Comparison of ENCODE assay signal across 8 cellular contexts in the genomic region with DNA sequence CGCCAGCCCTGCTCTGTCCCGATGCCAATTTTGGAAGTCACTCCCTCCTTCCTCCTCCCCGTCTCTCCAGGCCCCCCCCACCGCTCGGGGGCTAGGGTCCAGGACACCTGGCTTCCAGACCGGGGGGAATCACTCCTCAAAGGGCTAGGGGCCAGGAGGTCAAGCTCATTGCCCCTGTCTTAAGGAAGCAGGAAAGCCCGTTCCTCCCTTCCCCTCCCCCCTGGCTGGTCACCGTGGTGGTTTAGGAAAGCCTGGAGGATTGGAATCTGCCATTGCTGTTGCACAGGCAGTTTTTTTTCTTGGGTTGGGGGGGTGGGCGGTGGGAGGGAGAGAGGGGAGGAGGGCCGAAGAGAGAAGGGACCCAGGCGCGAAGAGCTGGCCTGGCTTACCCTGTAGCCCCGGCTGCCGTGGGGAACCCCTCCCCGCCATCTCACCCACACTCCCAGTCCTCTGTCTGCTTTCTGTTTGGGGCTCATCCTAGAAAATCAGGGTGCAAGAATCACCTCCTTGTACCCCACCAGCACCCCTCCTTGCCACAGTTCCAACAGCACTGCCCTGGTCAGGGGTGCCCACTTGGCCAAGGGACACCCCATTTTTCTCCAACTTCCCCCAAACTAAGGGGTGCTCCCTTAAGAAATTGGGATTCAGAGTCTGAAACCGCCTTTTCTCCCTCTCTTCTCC. TPM values are rescaled to one million over a fixed set of nuclear protein-coding genes. Genes with fewer than 3 reads are reported as not detected.
DNase-seq lines count a peak whose midpoint lies in the region; ATAC-seq and TF ChIP-seq lines count a peak whose summit lies in the region.

No MANE protein-coding gene starts in this region.

- H3K36me3 Mint-ChIP-seq in activated naive CD4-positive, alpha-beta T cell treated with anti-CD3 and anti-CD28 coated beads for 36 hours (ENCODE audit: low read depth): peaks cover 19% of the 10 kb centered on the region

- H3K36me3 ChIP-seq in rectal smooth muscle tissue (ENCODE audit: control insufficient read depth, insufficient read depth, low read length): peaks cover 6% of the 10 kb centered on the region

- H3K4me3 Mint-ChIP-seq in activated naive CD4-positive, alpha-beta T cell treated with anti-CD3 and anti-CD28 coated beads for 36 hours: no peak overlapping the region

- H3K4me1 Mint-ChIP-seq in activated naive CD4-positive, alpha-beta T cell treated with anti-CD3 and anti-CD28 coated beads for 36 hours (ENCODE audit: low read depth): peaks cover 44% of the 10 kb centered on the region

- peak overlapping the region; percentile 82; the same call in 1 of the 2 replicates for H3K27ac ChIP-seq in VCaP
- peak overlapping the region; percentile 91 for H3K27ac ChIP-seq in rectal smooth muscle tissue (ENCODE audit: low read depth, low read length)

- H3K27me3 Mint-ChIP-seq in activated naive CD4-positive, alpha-beta T cell treated with anti-CD3 and anti-CD28 coated beads for 36 hours (ENCODE audit: low read depth): peaks cover 4% of the 10 kb centered on the region

- intact Hi-C loops in cardiac septum (cut with DNase I): loop anchor here (5.0 kb wide), 1 partner anchor 268 kb away; no protein-coding TSS in a partner anchor
- intact Hi-C loops in activated naive CD4-positive, alpha-beta T cell treated with anti-CD3 and anti-CD28 coated beads for 36 hours (cut with micrococcal nuclease): no loop called here

- no peak for TF ChIP-seq CTCF in VCaP (conservative IDR thresholded peaks at IDR 0.05)
- TF ChIP-seq CTCF in omental fat pad (IDR thresholded peaks at IDR 0.05): no peak

- no peak overlapping the region for H3K27ac Mint-ChIP-seq in activated naive CD4-positive, alpha-beta T cell treated with anti-CD3 and anti-CD28 coated beads for 36 hours

- peak overlapping the region; percentile 78 for H3K9ac ChIP-seq in rectal smooth muscle tissue (ENCODE audit: low read length)

- CTCF ChIA-PET in activated naive CD4-positive, alpha-beta T cell treated with anti-CD3 and anti-CD28 coated beads for 36 hours (lab: Charles Lee): interaction anchor here (0.7 to 2.5 kb wide), 7 partner anchors 10 to 176 kb away, joined by 3 to 14 read pairs (median 6); no protein-coding TSS in a partner anchor

- H3K4me3 ChIP-seq in rectal smooth muscle tissue (ENCODE audit: low read length): peak overlapping the region; percentile 79

- peak; percentile 64 for DNase-seq in DMS 273 (lab: John Stamatoyannopoulos, UW; ENCODE audit: unreplicated experiment)
- no peak for DNase-seq in DMS 273 treated with DMSO at 0.1 percent for 48 hours (lab: John Stamatoyannopoulos, UW)
- DNase-seq in cardiac septum (ENCODE audit: low spot score): peak; percentile 70
- DNase-seq in omental fat pad (ENCODE audit: low spot score): no peak
- no peak for DNase-seq in activated CD4-positive, alpha-beta T cell treated with anti-CD3 and anti-CD28 coated beads for 48 hours
- DNase-seq in activated naive CD4-positive, alpha-beta T cell treated with anti-CD3 and anti-CD28 coated beads for 36 hours: no peak

- H3K27me3 ChIP-seq in rectal smooth muscle tissue (ENCODE audit: control insufficient read depth, insufficient read depth, low read length): peaks cover 8% of the 10 kb centered on the region

- no peak for ATAC-seq in omental fat pad (ENCODE audit: low FRiP score)

- peaks cover 17% of the 10 kb centered on the region for H3K4me1 ChIP-seq in rectal smooth muscle tissue (ENCODE audit: control insufficient read depth, insufficient read depth, low read length)

- H3K9me3 Mint-ChIP-seq in activated naive CD4-positive, alpha-beta T cell treated with anti-CD3 and anti-CD28 coated beads for 36 hours: no peaks in the 10 kb centered on the region

RNA-seq across cellular contexts. Expression of a gene that starts 2.9 kb away (rescaled TPM):
- 8.8 TPM for total RNA-seq in cardiac septum
- 10 to 100 TPM in 1 of 4 donors, 1 to 10 TPM in 3; 4.6 to 11.2 (median 8.2) TPM for total RNA-seq in omental fat pad
- under 1 TPM; 0.62 to 0.74 TPM for total RNA-seq in activated naive CD4-positive, alpha-beta T cell treated with anti-CD3 and anti-CD28 coated beads for 36 hours

RNA-seq across cellular contexts. Expression of a gene that starts 7.6 kb away (rescaled TPM):
- 171 TPM for total RNA-seq in cardiac septum
- total RNA-seq in omental fat pad: 100 to 1,000 TPM in 3 of 4 donors, 10 to 100 TPM in 1; 34.4 to 253 (median 130) TPM
- 100 to 1,000 TPM; 120 to 130 TPM for total RNA-seq in activated naive CD4-positive, alpha-beta T cell treated with anti-CD3 and anti-CD28 coated beads for 36 hours

RNA-seq across cellular contexts. Expression of a gene that starts 15.8 kb away (rescaled TPM):
- 0.48 TPM for total RNA-seq in cardiac septum
- 1 to 10 TPM in 3 of 4 donors, under 1 TPM in 1; 0.74 to 2.2 (median 1.5) TPM for total RNA-seq in omental fat pad
- 1 to 10 TPM; 4.1 to 5.3 TPM for total RNA-seq in activated naive CD4-positive, alpha-beta T cell treated with anti-CD3 and anti-CD28 coated beads for 36 hours

RNA-seq across cellular contexts. Expression of a gene that starts 23.9 kb away (rescaled TPM):
- 1.1 TPM for total RNA-seq in cardiac septum
- under 1 TPM in 3 of 4 donors, not detected in 1; 0.44 to 0.60 (median 0.47) TPM for total RNA-seq in omental fat pad
- total RNA-seq in activated naive CD4-positive, alpha-beta T cell treated with anti-CD3 and anti-CD28 coated beads for 36 hours: under 1 TPM; 0.30 to 0.64 TPM

RNA-seq across cellular contexts. Expression of a gene that starts 24.1 kb away (rescaled TPM):
- total RNA-seq in cardiac septum (not detected), omental fat pad (under 1 TPM in 1 of 4 donors, not detected in 3; 0.25 TPM)
- not detected for total RNA-seq in activated naive CD4-positive, alpha-beta T cell treated with anti-CD3 and anti-CD28 coated beads for 36 hours

Comparison
In these comparisons a context has a peak if more than half of its experiments do, and no peak if none do; other contexts are left out.
1. DNase-seq: peak in DMS 273 (single experiment) and cardiac septum (single experiment); none in DMS 273 treated with DMSO at 0.1 percent for 48 hours (single experiment), omental fat pad (single experiment), activated CD4-positive, alpha-beta T cell treated with anti-CD3 and anti-CD28 coated beads for 48 hours (single experiment) and activated naive CD4-positive, alpha-beta T cell treated with anti-CD3 and anti-CD28 coated beads for 36 hours (single experiment).